16 cellular contexts compared by ENCODE assay signal in the genomic region with DNA sequence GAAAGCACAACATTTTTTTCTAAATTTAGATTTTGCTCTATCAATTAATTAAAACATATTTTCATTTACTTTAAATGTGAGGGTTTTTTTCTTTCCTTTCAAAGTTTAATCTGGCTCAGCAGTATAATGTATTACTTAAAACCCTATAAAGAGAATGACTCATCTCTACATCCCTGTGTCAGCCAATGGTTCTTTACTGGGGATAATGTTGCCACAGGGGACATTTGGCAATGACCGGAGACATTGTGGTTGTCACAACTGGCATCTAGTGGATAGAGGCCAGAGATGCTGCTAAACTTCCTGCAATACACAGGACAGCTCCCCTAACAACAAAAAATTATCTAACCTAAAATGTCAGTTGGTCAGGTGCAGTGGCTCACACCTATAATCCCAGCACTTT. TPM values are rescaled to one million over a fixed set of nuclear protein-coding genes. Genes with fewer than 3 reads are reported as not detected.
A peak's percentile ranks its signal among the peaks of the same experiment; 100 is the strongest.
DNase-seq lines count a peak whose midpoint lies in the region; ATAC-seq, FAIRE-seq and TF ChIP-seq lines count a peak whose summit lies in the region.
"Had no signal": no experiment of that assay in that cellular context is flagged by ENCODE, and none has a peak within 500 bp of the region (broad histone marks: within the 10 kb centered on the region; RNA-seq: fewer than 3 reads in every experiment).

No MANE protein-coding gene starts in this region.

- H3K4me1 Mint-ChIP-seq in stimulated activated naive B cell treated with anti-CD40 and anti-IgM and Interleukin-4, amounts not matched to agents 10 μg/mL and 1 μg/mL and 100 μg/mL, for 72 hours = no peaks in the 10 kb centered on the region
- no peaks in the 10 kb centered on the region for H3K4me1 Mint-ChIP-seq in activated T-cell treated with anti-CD3 and anti-CD28 coated beads, Interleukin-2, amount 50 U/mL, for 72 hours (ENCODE audit: low read depth)

- no peaks in the 10 kb centered on the region for H3K9me3 Mint-ChIP-seq in stimulated activated naive B cell treated with anti-CD40 and anti-IgM and Interleukin-4, amounts not matched to agents 10 μg/mL and 1 μg/mL and 100 μg/mL, for 72 hours
- H3K9me3 Mint-ChIP-seq in activated T-cell treated with anti-CD3 and anti-CD28 coated beads, Interleukin-2, amount 50 U/mL, for 72 hours = no peaks in the 10 kb centered on the region
- H3K9me3 Mint-ChIP-seq: mesothelial cell of epicardium had no signal

- CTCF ChIA-PET in A673 (lab: Charles Lee) = no interaction called here
- CTCF ChIA-PET in PC-3 (lab: Charles Lee) = interaction anchor here (0.5 kb wide), 1 partner anchor 136 kb away, joined by 5 read pairs; no protein-coding TSS in a partner anchor

- H3K9me3 ChIP-seq in A673 (ENCODE audit: low read depth, low read length, poor library complexity, severe bottlenecking) (no peaks in the 10 kb centered on the region), PC-3 (ENCODE audit: low read length) (no peaks in the 10 kb centered on the region), pancreas (no peaks in the 10 kb centered on the region)
- H3K9me3 ChIP-seq: testis had no signal

- 85 to 89% methylated on average over 1 of the region's 1 CpG for WGBS in pancreas, 2 donors

- H2AFZ ChIP-seq in PC-3 (ENCODE audit: low read length) = no peak overlapping the region

- BruUV-seq in A673 (replicated peaks; lab: Mats Ljungman, UMichigan) = no TSS peak
- BruUV-seq in PC-3 (replicated peaks; lab: Mats Ljungman, UMichigan) = no TSS peak

- ATAC-seq in PC-3 (peak; percentile 94), GM21619 (IDR thresholded peaks at IDR 0.05; ENCODE audit: unreplicated experiment) (no peak), pancreas (no peak)
- ATAC-seq in stimulated activated naive B cell treated with anti-CD40 and anti-IgM and Interleukin-4, amounts not matched to agents 10 μg/mL and 1 μg/mL and 100 μg/mL, for 72 hours (replicated peaks) = no peak
- no peak for ATAC-seq in activated T-cell treated with anti-CD3 and anti-CD28 coated beads, Interleukin-2, amount 50 U/mL, for 72 hours (replicated peaks in 1 of 2)
- ATAC-seq: Panc1 had no signal

- intact Hi-C loops in A673 (cut with micrococcal nuclease; ENCODE audit: unreplicated experiment) = no loop called here
- intact Hi-C loops in PC-3 (cut with micrococcal nuclease) = no loop called here
- intact Hi-C loops in pancreas (cut with DNase I) = no loop called here

- H3F3A ChIP-seq in PC-3 (ENCODE audit: low read length, unreplicated experiment) = no peaks in the 10 kb centered on the region

- TF ChIP-seq CTCF in A673 (conservative IDR thresholded peaks at IDR 0.05; ENCODE audit: low read depth, low read length) (no peak), PC-3 (conservative IDR thresholded peaks at IDR 0.05; ENCODE audit: low read depth, low read length) (no peak), fibroblast of villous mesenchyme (IDR thresholded peaks at IDR 0.05; ENCODE audit: insufficient read depth, low read depth, low read length) (no peak), pancreas (IDR thresholded peaks at IDR 0.05) (no peak)

- H3K27me3 Mint-ChIP-seq in stimulated activated naive B cell treated with anti-CD40 and anti-IgM and Interleukin-4, amounts not matched to agents 10 μg/mL and 1 μg/mL and 100 μg/mL, for 72 hours = peaks cover 16 to 22% of the 10 kb centered on the region in 2 donors
- H3K27me3 Mint-ChIP-seq in activated T-cell treated with anti-CD3 and anti-CD28 coated beads, Interleukin-2, amount 50 U/mL, for 72 hours (ENCODE audit: low read depth) = peaks cover 7% of the 10 kb centered on the region

- H3K36me3 ChIP-seq in A673 (ENCODE audit: insufficient read depth, low read length, poor library complexity, severe bottlenecking) = no peaks in the 10 kb centered on the region
- H3K36me3 ChIP-seq in PC-3 (ENCODE audit: low read depth, low read length) = no peaks in the 10 kb centered on the region
- no peaks in the 10 kb centered on the region for H3K36me3 ChIP-seq in pancreas
- H3K36me3 ChIP-seq: brain microvascular endothelial cell had no signal

- no peaks in the 10 kb centered on the region for H3K79me2 ChIP-seq in PC-3 (ENCODE audit: low read length)

- no peak overlapping the region for H3K4me3 ChIP-seq in A673 (ENCODE audit: low read depth, low read length, poor library complexity, severe bottlenecking)
- H3K4me3 ChIP-seq in PC-3 (ENCODE audit: low read length) = peak overlapping the region; percentile 49
- H3K4me3 ChIP-seq in fibroblast of villous mesenchyme (ENCODE audit: low read depth, low read length) = no peak overlapping the region
- H3K4me3 ChIP-seq in pancreas = no peak overlapping the region
- H3K4me3 ChIP-seq: testis had no signal

- POLR2A ChIA-PET in A673 (lab: Charles Lee; ENCODE audit: low non-redundant PET) = no interaction called here
- POLR2A ChIA-PET in PC-3 (lab: Charles Lee; ENCODE audit: unreplicated experiment) = no interaction called here

- H3K27ac Mint-ChIP-seq in stimulated activated naive B cell treated with anti-CD40 and anti-IgM and Interleukin-4, amounts not matched to agents 10 μg/mL and 1 μg/mL and 100 μg/mL, for 72 hours = no peak overlapping the region
- H3K27ac Mint-ChIP-seq in activated T-cell treated with anti-CD3 and anti-CD28 coated beads, Interleukin-2, amount 50 U/mL, for 72 hours = no peak overlapping the region

- H3K27me3 ChIP-seq in A673 (replicated peaks; ENCODE audit: insufficient read depth, low read depth, low read length, poor library complexity) (no peaks in the 10 kb centered on the region), PC-3 (ENCODE audit: low read length) (no peaks in the 10 kb centered on the region), pancreas (no peaks in the 10 kb centered on the region)
- H3K27me3 ChIP-seq: brain microvascular endothelial cell, testis had no signal

- H3K27ac ChIP-seq in A673 (ENCODE audit: low read depth, low read length, poor library complexity, severe bottlenecking) (no peak overlapping the region), PC-3 (ENCODE audit: low read length) (peak overlapping the region; percentile 54), pancreas (no peak overlapping the region)
- H3K27ac ChIP-seq: brain microvascular endothelial cell had no signal

- DNase-seq in A673 (ENCODE audit: low spot score) (peak; percentile 74), Kasumi-1 (lab: John Stamatoyannopoulos, UW) (peak; percentile 44 to 47), PC-3 (peak; percentile 80), fibroblast of villous mesenchyme (ENCODE audit: low read depth) (peak; percentile 53), pancreas (no peak)
- no peak for DNase-seq in stimulated activated naive B cell treated with anti-CD40 and anti-IgM and Interleukin-4, amounts not matched to agents 10 μg/mL and 1 μg/mL and 100 μg/mL, for 72 hours
- DNase-seq in activated T-cell treated with anti-CD3 and anti-CD28 coated beads, Interleukin-2, amount 50 U/mL, for 72 hours = no peak
- DNase-seq: ACHN; activated CD8-positive, alpha-beta memory T cell treated with anti-CD3 and anti-CD28 coated beads, Interleukin-2, amount 50 U/mL, for 4 hours; brain microvascular endothelial cell; testis had no signal

- no peaks in the 10 kb centered on the region for H3K36me3 Mint-ChIP-seq in stimulated activated naive B cell treated with anti-CD40 and anti-IgM and Interleukin-4, amounts not matched to agents 10 μg/mL and 1 μg/mL and 100 μg/mL, for 72 hours
- H3K36me3 Mint-ChIP-seq in activated T-cell treated with anti-CD3 and anti-CD28 coated beads, Interleukin-2, amount 50 U/mL, for 72 hours (ENCODE audit: insufficient read depth in 2 of 2) = no peaks in the 10 kb centered on the region
- H3K36me3 Mint-ChIP-seq: mesothelial cell of epicardium had no signal

- H3K4me3 Mint-ChIP-seq in stimulated activated naive B cell treated with anti-CD40 and anti-IgM and Interleukin-4, amounts not matched to agents 10 μg/mL and 1 μg/mL and 100 μg/mL, for 72 hours = no peak overlapping the region
- no peak overlapping the region for H3K4me3 Mint-ChIP-seq in activated T-cell treated with anti-CD3 and anti-CD28 coated beads, Interleukin-2, amount 50 U/mL, for 72 hours
- H3K4me3 Mint-ChIP-seq: mesothelial cell of epicardium had no signal

- H3K4me1 ChIP-seq in A673 (ENCODE audit: insufficient read depth, low read length, poor library complexity, severe bottlenecking) (peaks cover 17% of the 10 kb centered on the region), PC-3 (ENCODE audit: insufficient read depth, low read length) (peaks cover 16% of the 10 kb centered on the region), pancreas (no peaks in the 10 kb centered on the region)

- no peaks in the 10 kb centered on the region for H4K20me1 ChIP-seq in PC-3 (ENCODE audit: low read length)

- H3K9me2 ChIP-seq in PC-3 (replicated peaks; ENCODE audit: low read length) = no peaks in the 10 kb centered on the region

- H3K9ac ChIP-seq in PC-3 (ENCODE audit: low read length) = no peak overlapping the region

- H3K4me2 ChIP-seq in PC-3 (ENCODE audit: low read length) = peak overlapping the region; percentile 75

- no peak for FAIRE-seq in pancreas (lab: Jason Lieb, UNC)
- FAIRE-seq: G401.6, TTC549 had no signal

RNA-seq across cellular contexts. Expression of a gene that starts 53.8 kb away (rescaled TPM):
- total RNA-seq in A673 (2021) (0.20 and 0.26 TPM in 2 replicates), PC-3 (2014; rRNA removed) (0.04 and 0.06 TPM in 2 replicates), fibroblast of villous mesenchyme (139 and 194 TPM in 2 replicates), pancreas (10 to 100 TPM in 1 of 6 donors, 1 to 10 TPM in 5; 2.1 to 10.9 (median 3.9) TPM)
- polyA plus RNA-seq in pancreas = 1 to 10 TPM; 2.9 to 5.3 TPM
- total RNA-seq in activated T-cell treated with anti-CD3 and anti-CD28 coated beads, Interleukin-2, amount 50 U/mL, for 72 hours = under 1 TPM; 0.31 to 0.35 TPM

Comparison
In these comparisons a context has a peak if more than half of its experiments do, and no peak if none do; other contexts are left out.
1. DNase-seq: peak in A673 (single experiment), Kasumi-1 (2 of 2), PC-3 (single experiment) and fibroblast of villous mesenchyme (single experiment); none in pancreas (0 of 6), stimulated activated naive B cell treated with anti-CD40 and anti-IgM and Interleukin-4, amounts not matched to agents 10 μg/mL and 1 μg/mL and 100 μg/mL, for 72 hours (single experiment) and activated T-cell treated with anti-CD3 and anti-CD28 coated beads, Interleukin-2, amount 50 U/mL, for 72 hours (0 of 2).
2. RNA of a gene that starts 53.8 kb away (total RNA-seq): 139 to 194 TPM in fibroblast of villous mesenchyme; 2.1 to 10.9 TPM in pancreas, 0.31 to 0.35 TPM in activated T-cell treated with anti-CD3 and anti-CD28 coated beads, Interleukin-2, amount 50 U/mL, for 72 hours, 0.20 to 0.26 TPM in A673 and 0.04 to 0.06 TPM in PC-3; every median in the first group is over 10 times any median in the second.